Comparison of ENCODE assay signal across 1 cellular context in genomic region chr3:172277151-172277652, GRCh38.
TF ChIP-seq lines count a peak whose summit lies in the region.

No MANE protein-coding gene starts in this region.

TF ChIP-seq in HepG2, 621 proteins besides CTCF, POLR2A, EP300 and RAD21 (continued from another document):
- TF ChIP-seq, protein P1, sequence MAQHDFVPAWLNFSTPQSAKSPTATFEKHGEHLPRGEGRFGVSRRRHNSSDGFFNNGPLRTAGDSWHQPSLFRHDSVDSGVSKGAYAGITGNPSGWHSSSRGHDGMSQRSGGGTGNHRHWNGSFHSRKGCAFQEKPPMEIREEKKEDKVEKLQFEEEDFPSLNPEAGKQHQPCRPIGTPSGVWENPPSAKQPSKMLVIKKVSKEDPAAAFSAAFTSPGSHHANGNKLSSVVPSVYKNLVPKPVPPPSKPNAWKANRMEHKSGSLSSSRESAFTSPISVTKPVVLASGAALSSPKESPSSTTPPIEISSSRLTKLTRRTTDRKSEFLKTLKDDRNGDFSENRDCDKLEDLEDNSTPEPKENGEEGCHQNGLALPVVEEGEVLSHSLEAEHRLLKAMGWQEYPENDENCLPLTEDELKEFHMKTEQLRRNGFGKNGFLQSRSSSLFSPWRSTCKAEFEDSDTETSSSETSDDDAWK (CRISPR knock-in tag; IDR thresholded peaks at IDR 0.05) = no peak
- no peak for TF ChIP-seq ZNF142 (CRISPR knock-in tag; IDR thresholded peaks at IDR 0.05)
- TF ChIP-seq LBX2 (CRISPR knock-in tag; IDR thresholded peaks at IDR 0.05; ENCODE audit: borderline replicate concordance) = no peak
